ENCODE assay signal across 10 cellular contexts in genomic region chr11:45178890-45179663, GRCh38. TPM values are rescaled to one million over a fixed set of nuclear protein-coding genes. Genes with fewer than 3 reads are reported as not detected.
DNase-seq lines count a peak whose midpoint lies in the region; ATAC-seq and TF ChIP-seq lines count a peak whose summit lies in the region.
"Had no signal": no experiment of that assay in that cellular context is flagged by ENCODE, and none has a peak within 500 bp of the region (broad histone marks: within the 10 kb centered on the region; RNA-seq: fewer than 3 reads in every experiment).

No MANE protein-coding gene starts in this region.

- no peak overlapping the region for H2AFZ ChIP-seq in GM23338

- H3K4me3 ChIP-seq in GM23338: no peak overlapping the region
- no peak overlapping the region for H3K4me3 ChIP-seq in sigmoid colon
- H3K4me3 ChIP-seq in spleen: no peak overlapping the region
- H3K4me3 ChIP-seq: mucosa of descending colon had no signal

- H4K20me1 ChIP-seq in GM23338 (replicated peaks; ENCODE audit: insufficient read depth): no peaks in the 10 kb centered on the region; the same call in 1 of the 2 replicates

- H3K36me3 Mint-ChIP-seq in GM23338 (ENCODE audit: low read depth) (no peaks in the 10 kb centered on the region; the same call in 1 of the 3 replicates), glutamatergic neuron (ENCODE audit: unreplicated experiment) (no peaks in the 10 kb centered on the region)
- peaks cover 6% of the 10 kb centered on the region for H3K36me3 Mint-ChIP-seq in effector memory CD8-positive, alpha-beta T cell (ENCODE audit: insufficient read depth)
- peaks cover 2% of the 10 kb centered on the region for H3K36me3 Mint-ChIP-seq in activated naive CD8-positive, alpha-beta T cell treated with anti-CD3 and anti-CD28 coated beads, Interleukin-2, amount 50 U/mL, for 24 hours (ENCODE audit: low read depth)

- H3K27ac Mint-ChIP-seq in GM23338: no peak overlapping the region
- H3K27ac Mint-ChIP-seq in glutamatergic neuron (ENCODE audit: unreplicated experiment): no peak overlapping the region
- H3K27ac Mint-ChIP-seq in effector memory CD8-positive, alpha-beta T cell: no peak overlapping the region
- no peak overlapping the region for H3K27ac Mint-ChIP-seq in activated naive CD8-positive, alpha-beta T cell treated with anti-CD3 and anti-CD28 coated beads, Interleukin-2, amount 50 U/mL, for 24 hours

- peak overlapping the region; percentile 84; the same call in 2 of the 3 replicates for H3K4me3 Mint-ChIP-seq in GM23338
- H3K4me3 Mint-ChIP-seq in glutamatergic neuron (ENCODE audit: unreplicated experiment): peak overlapping the region; percentile 30
- H3K4me3 Mint-ChIP-seq in effector memory CD8-positive, alpha-beta T cell: peak overlapping the region in 1 of 2 donors; percentile 78
- H3K4me3 Mint-ChIP-seq in activated naive CD8-positive, alpha-beta T cell treated with anti-CD3 and anti-CD28 coated beads, Interleukin-2, amount 50 U/mL, for 24 hours: no peak overlapping the region

- H3K9me3 ChIP-seq in sigmoid colon (no peaks in the 10 kb centered on the region), spleen (no peaks in the 10 kb centered on the region)
- H3K9me3 ChIP-seq: mucosa of descending colon had no signal

- H3F3A ChIP-seq in GM23338 (replicated peaks; ENCODE audit: low read depth): peaks cover 4% of the 10 kb centered on the region; the same call in 1 of the 2 replicates

- H3K36me3 ChIP-seq in GM23338 (ENCODE audit: insufficient read depth): no peaks in the 10 kb centered on the region; the same call in 1 of the 2 replicates
- H3K36me3 ChIP-seq in sigmoid colon: peaks cover 5 to 20% (median 9%) of the 10 kb centered on the region in 4 donors
- H3K36me3 ChIP-seq in spleen: peaks cover 0 to 21% (median 11%) of the 10 kb centered on the region in 6 donors

- H3K4me1 ChIP-seq in GM23338 (ENCODE audit: insufficient read depth): peaks cover 13% of the 10 kb centered on the region; the same call in 1 of the 2 replicates
- peaks cover 0 to 47% (median 38%) of the 10 kb centered on the region in 4 donors for H3K4me1 ChIP-seq in sigmoid colon
- peaks cover 8 to 34% (median 22%) of the 10 kb centered on the region in 6 donors for H3K4me1 ChIP-seq in spleen

- ATAC-seq in GM23338: no peak
- no peak for ATAC-seq in effector memory CD8-positive, alpha-beta T cell (replicated peaks)
- no peak for ATAC-seq in activated naive CD8-positive, alpha-beta T cell treated with anti-CD3 and anti-CD28 coated beads, Interleukin-2, amount 50 U/mL, for 24 hours

- H3K4me2 ChIP-seq in GM23338: peak overlapping the region; percentile 84; the same call in 1 of the 2 replicates

- no peak for TF ChIP-seq POLR2A in sigmoid colon (IDR thresholded peaks at IDR 0.05)
- no peak for TF ChIP-seq POLR2A in spleen (IDR thresholded peaks at IDR 0.05)

- H3K9me2 ChIP-seq in GM23338 (ENCODE audit: insufficient read depth): no peaks in the 10 kb centered on the region

- intact Hi-C loops in sigmoid colon (cut with DNase I) (no loop called here), spleen (cut with DNase I; ENCODE audit: low total_unique reads) (no loop called here)

- peaks cover 6% of the 10 kb centered on the region for H3K27me3 Mint-ChIP-seq in GM23338 (ENCODE audit: insufficient read depth, low read depth, poor library complexity)
- peaks cover 10% of the 10 kb centered on the region for H3K27me3 Mint-ChIP-seq in glutamatergic neuron (ENCODE audit: unreplicated experiment)
- H3K27me3 Mint-ChIP-seq in effector memory CD8-positive, alpha-beta T cell: peaks cover 0 to 27% of the 10 kb centered on the region in 2 donors
- H3K27me3 Mint-ChIP-seq in activated naive CD8-positive, alpha-beta T cell treated with anti-CD3 and anti-CD28 coated beads, Interleukin-2, amount 50 U/mL, for 24 hours: peaks cover 14% of the 10 kb centered on the region

- H3K27ac ChIP-seq in GM23338 (ENCODE audit: low read depth) (no peak overlapping the region), sigmoid colon (peak overlapping the region; percentile 82 to 93 (median 88)), spleen (peak overlapping the region in 4 of 8 donors; percentile 80 to 84 (median 81))

- H3K79me2 ChIP-seq in GM23338 (replicated peaks; ENCODE audit: insufficient read depth): no peaks in the 10 kb centered on the region

- H3K27me3 ChIP-seq in GM23338 (ENCODE audit: insufficient read depth): 0 out of 2 replicates have a peak, but pooled peaks cover 5% of the 10 kb centered on the region
- no peaks in the 10 kb centered on the region for H3K27me3 ChIP-seq in sigmoid colon
- peaks cover 0 to 21% (median 0%) of the 10 kb centered on the region in 7 donors for H3K27me3 ChIP-seq in spleen (replicated peaks in 1 of 7)

- peak; percentile 11 for DNase-seq in GM23338 (ENCODE audit: low spot score)
- peak; percentile 14 for DNase-seq in SW480 (ENCODE audit: low spot score)
- no peak for DNase-seq in glutamatergic neuron
- DNase-seq in sigmoid colon: no peak
- no peak for DNase-seq in effector memory CD8-positive, alpha-beta T cell
- DNase-seq in spleen: no peak
- DNase-seq in DMS79 (lab: John Stamatoyannopoulos, UW): no peak
- DNase-seq in activated naive CD8-positive, alpha-beta T cell treated with anti-CD3 and anti-CD28 coated beads, Interleukin-2, amount 50 U/mL, for 24 hours: no peak
- DNase-seq: NCI-H2081 had no signal

- TF ChIP-seq CTCF in GM23338 (conservative IDR thresholded peaks at IDR 0.05; ENCODE audit: low read depth in 2 of 2) (0 out of 4 replicates have a peak, but pooled peaks of 1 of the 2 experiments have one; percentile 12), glutamatergic neuron (IDR thresholded peaks at IDR 0.05; ENCODE audit: partially characterized antibody, unreplicated experiment) (no peak), sigmoid colon (IDR thresholded peaks at IDR 0.05) (no peak), spleen (IDR thresholded peaks at IDR 0.05 in 8 of 11, conservative IDR thresholded peaks at IDR 0.05 in 3 of 11) (no peak)

- H3K4me1 Mint-ChIP-seq in GM23338 (peaks cover 5% of the 10 kb centered on the region), glutamatergic neuron (ENCODE audit: low read depth, unreplicated experiment) (peaks cover 2% of the 10 kb centered on the region)
- H3K4me1 Mint-ChIP-seq in effector memory CD8-positive, alpha-beta T cell (ENCODE audit: low read depth in 2 of 2): peaks cover 15 to 20% of the 10 kb centered on the region in 2 donors
- peaks cover 13% of the 10 kb centered on the region for H3K4me1 Mint-ChIP-seq in activated naive CD8-positive, alpha-beta T cell treated with anti-CD3 and anti-CD28 coated beads, Interleukin-2, amount 50 U/mL, for 24 hours

- TF ChIP-seq EP300 in sigmoid colon (IDR thresholded peaks at IDR 0.05): no peak

- WGBS in sigmoid colon, 2 donors: 83 to 84% methylated on average over 8 of the region's 8 CpGs
- 73 to 84% (median 76%) methylated on average over 8 of the region's 8 CpGs for WGBS in spleen, 5 donors

- no peaks in the 10 kb centered on the region; the same call in 2 of the 3 replicates for H3K9me3 Mint-ChIP-seq in GM23338
- peaks cover 4% of the 10 kb centered on the region for H3K9me3 Mint-ChIP-seq in glutamatergic neuron (ENCODE audit: unreplicated experiment)
- H3K9me3 Mint-ChIP-seq in effector memory CD8-positive, alpha-beta T cell: no peaks in the 10 kb centered on the region
- H3K9me3 Mint-ChIP-seq in activated naive CD8-positive, alpha-beta T cell treated with anti-CD3 and anti-CD28 coated beads, Interleukin-2, amount 50 U/mL, for 24 hours: no peaks in the 10 kb centered on the region

TF ChIP-seq in GM23338, 12 proteins besides CTCF, POLR2A, EP300 and RAD21 (continues in another document):
- TF ChIP-seq STAT1 (IDR thresholded peaks at IDR 0.05; ENCODE audit: unreplicated experiment) (no peak), CREB1 (CRISPR knock-in tag; IDR thresholded peaks at IDR 0.05; ENCODE audit: low read depth) (no peak), POLR2AphosphoS5 (IDR thresholded peaks at IDR 0.05; ENCODE audit: low read depth) (no peak)

RNA-seq across cellular contexts. Expression of gene PRDM11, which starts 32.6 kb away (rescaled TPM):
- total RNA-seq in GM23338 (2014; rRNA removed; shearing (Covaris generic)): 10.4 and 13.4 TPM in 2 replicates
- polyA plus RNA-seq in GM23338 (2016; fragmentation: Nextera tagmentation; extraction: Ambion mirVana): 0.97 and 1.1 TPM in 2 replicates
- 7.5 TPM for total RNA-seq in glutamatergic neuron (ENCODE audit: unreplicated experiment)
- total RNA-seq in sigmoid colon: 10 to 100 TPM; 12.7 to 23.2 (median 20.7) TPM
- 1 to 10 TPM in 2 of 3 donors, under 1 TPM in 1; 0.92 to 4.3 (median 1.8) TPM for polyA plus RNA-seq in sigmoid colon
- total RNA-seq in spleen: 10 to 100 TPM in 6 of 7 donors, 1 to 10 TPM in 1; 8.0 to 24.3 (median 19.5) TPM
- 1 to 10 TPM; 1.7 to 4.3 (median 1.9) TPM for polyA plus RNA-seq in spleen

Comparison
In these comparisons a context has a peak if more than half of its experiments do, and no peak if none do; other contexts are left out.
1. DNase-seq: peak in GM23338 (single experiment) and SW480 (single experiment); none in glutamatergic neuron (single experiment), sigmoid colon (single experiment), effector memory CD8-positive, alpha-beta T cell (0 of 3), spleen (single experiment), DMS79 (single experiment) and activated naive CD8-positive, alpha-beta T cell treated with anti-CD3 and anti-CD28 coated beads, Interleukin-2, amount 50 U/mL, for 24 hours (single experiment).